8 cellular contexts compared by ENCODE assay signal in genomic region chr19:33080761-33081681, GRCh38. TPM values are rescaled to one million over a fixed set of nuclear protein-coding genes. Genes with fewer than 3 reads are reported as not detected.
A peak's percentile ranks its signal among the peaks of the same experiment; 100 is the strongest.
DNase-seq lines count a peak whose midpoint lies in the region; ATAC-seq and TF ChIP-seq lines count a peak whose summit lies in the region.

Gene GPATCH1, plus strand, starts transcription at chr19:33081181. Its CDS starts 13 bp downstream, at chr19:33081194.

- TF ChIP-seq CTCF in colonic mucosa (IDR thresholded peaks at IDR 0.05) = no peak

- peak within 1 kb of the TSS; percentile 41 for H3K27ac ChIP-seq in colonic mucosa

- peak within 1 kb of the TSS; percentile 99 for H3K4me3 ChIP-seq in colonic mucosa

- no peaks in the 10 kb centered on the region for H3K36me3 ChIP-seq in colonic mucosa

- no peaks in the 10 kb centered on the region for H3K27me3 ChIP-seq in colonic mucosa

- peak; percentile 96 for DNase-seq in AG20443 (ENCODE audit: low spot score)
- DNase-seq in NCI-H510A treated with DMSO at 0.1 percent for 48 hours (lab: John Stamatoyannopoulos, UW) = peak; percentile 87
- DNase-seq in activated CD4-positive, alpha-beta T cell treated with anti-CD3 and anti-CD28 coated beads for 48 hours = peak; percentile 91
- DNase-seq in colonic mucosa = peak; percentile 95
- peak; percentile 85 to 92 for DNase-seq in left colon
- peak; percentile 75 to 80 for DNase-seq in stimulated activated CD4-positive, alpha-beta T cell treated with anti-CD3 and anti-CD28 coated beads, Interleukin-1b, Interleukin-23, amount 100 ng/mL, for 4 hours (ENCODE audit: low read depth in 2 of 2)

- peak within 1 kb of the TSS; percentile 84 to 88 for H3K9ac ChIP-seq in colonic mucosa (ENCODE audit: low read depth in 2 of 2, low read length in 2 of 2)

- H3K4me1 ChIP-seq in colonic mucosa = peaks cover 4% of the 10 kb centered on the region

- ATAC-seq in GM19025 (IDR thresholded peaks at IDR 0.05; ENCODE audit: low read depth, unreplicated experiment) (peak; percentile 81), HG03354 (IDR thresholded peaks at IDR 0.05; ENCODE audit: poor library complexity, severe bottlenecking, unreplicated experiment) (peak; percentile 90), left colon (peak; percentile 87)

- intact Hi-C loops in colonic mucosa (cut with DNase I) = no loop called here
- intact Hi-C loops in left colon (cut with DNase I, micrococcal nuclease) = loop anchor here in 1 of 2 donors (10.0 kb wide), 1 partner anchor 106 kb away; the partner anchor contains the start of genes CEP89 and FAAP24

- H3K9me3 ChIP-seq in colonic mucosa = no peaks in the 10 kb centered on the region

RNA-seq across cellular contexts. Expression of gene GPATCH1, which starts in this region (rescaled TPM):
- total RNA-seq in colonic mucosa = 10 to 100 TPM; 10.0 to 10.9 TPM
- 10 to 100 TPM in 1 of 2 donors, 1 to 10 TPM in 1; 8.3 to 10.9 TPM for total RNA-seq in left colon

Comparison
In these comparisons a context has a peak if more than half of its experiments do, and no peak if none do; other contexts are left out.
1. Peak in every context shown above with its lines: DNase-seq, ATAC-seq, H3K4me3 ChIP-seq and H3K27ac ChIP-seq.